In genomic region chr4:105472871-105473339, GRCh38 we compare ENCODE assay signal across 2 cellular contexts.
TF ChIP-seq lines count a peak whose summit lies in the region.

No MANE protein-coding gene starts in this region.

TF ChIP-seq in IMR-90, 13 proteins besides CTCF, POLR2A, EP300 and RAD21:
- TF ChIP-seq BHLHE40 (IDR thresholded peaks at IDR 0.05; ENCODE audit: low read depth, low read length): no peak
- no peak for TF ChIP-seq MAFK (IDR thresholded peaks at IDR 0.05; ENCODE audit: low read depth, low read length)
- TF ChIP-seq USF2 (IDR thresholded peaks at IDR 0.05; ENCODE audit: low read depth, low read length): no peak
- no peak for TF ChIP-seq MXI1 (IDR thresholded peaks at IDR 0.05; ENCODE audit: borderline replicate concordance, low read depth, low read length)
- no peak for TF ChIP-seq CHD1 (IDR thresholded peaks at IDR 0.05; ENCODE audit: low read depth, low read length)
- no peak for TF ChIP-seq FOS (IDR thresholded peaks at IDR 0.05; ENCODE audit: low read depth, low read length)
- TF ChIP-seq RFX5 (IDR thresholded peaks at IDR 0.05; ENCODE audit: low read depth, low read length): no peak

TF ChIP-seq in K562, 482 proteins besides CTCF, POLR2A, EP300 and RAD21:
- TF ChIP-seq KDM5B (IDR thresholded peaks at IDR 0.05; ENCODE audit: insufficient replicate concordance, low read depth, low read length) (peak; percentile 11), SNIP1 (IDR thresholded peaks at IDR 0.05; ENCODE audit: low read depth) (no peak), GABPA (tag; conservative IDR thresholded peaks at IDR 0.05; ENCODE audit: low read depth) (no peak; the same call in 1 of the 2 replicates), ID3 (CRISPR knock-in tag; IDR thresholded peaks at IDR 0.05) (no peak), ID3 (tag; IDR thresholded peaks at IDR 0.05) (0 out of 2 replicates have a peak, but pooled peaks have one; percentile 3), E2F6 (IDR thresholded peaks at IDR 0.05; ENCODE audit: borderline replicate concordance in 1 of 2, extremely low read depth in 1 of 2, insufficient read depth in 1 of 2, insufficient read length in 1 of 2, low read depth in 1 of 2, low read length in 1 of 2, poor library complexity in 1 of 2, severe bottlenecking in 1 of 2) (peak in 1 of 2 experiments; percentile 13), ARID4B (CRISPR knock-in tag; IDR thresholded peaks at IDR 0.05) (0 out of 2 replicates have a peak, but pooled peaks have one; percentile 27), GTF2F1 (IDR thresholded peaks at IDR 0.05; ENCODE audit: low read depth, low read length) (no peak), SIN3B (IDR thresholded peaks at IDR 0.05; ENCODE audit: low read depth) (no peak)
